ENCODE assay signal across 8 cellular contexts in genomic region chr1:100455478-100456072, GRCh38.
DNase-seq lines count a peak whose midpoint lies in the region; ATAC-seq and TF ChIP-seq lines count a peak whose summit lies in the region.

No MANE protein-coding gene starts in this region.

- TF ChIP-seq CTCF in GM06990 (IDR thresholded peaks at IDR 0.05; ENCODE audit: insufficient read depth, low read length, poor library complexity, severe bottlenecking) = peak; percentile 41
- TF ChIP-seq CTCF in foreskin fibroblast (IDR thresholded peaks at IDR 0.05; ENCODE audit: low read depth, low read length) = peak; percentile 27

- ATAC-seq in HG03521 (IDR thresholded peaks at IDR 0.05; ENCODE audit: unreplicated experiment) (no peak), HG02973 (IDR thresholded peaks at IDR 0.05; ENCODE audit: unreplicated experiment) (no peak)

- in situ Hi-C loops in SK-MEL-5 (cut with HindIII; ENCODE audit: low pct_unique_long_range_greater_than_20kb, low sequenced_read_pairs) = loop anchor here (25.0 kb wide), 1 partner anchor 407 kb away; no protein-coding TSS in a partner anchor

- peak; percentile 1 for DNase-seq in A172 (ENCODE audit: low spot score)
- no peak for DNase-seq in GM06990 (ENCODE audit: extremely low read depth, insufficient read length)
- DNase-seq in SK-MEL-5 (ENCODE audit: low read depth, low spot score) = peak; percentile 16
- peak in 1 of 2 donors; percentile 21 for DNase-seq in foreskin fibroblast
- DNase-seq in GM19238 (ENCODE audit: insufficient read length, low spot score) = no peak
- no peak for DNase-seq in T1000 (lab: John Stamatoyannopoulos, UW)

- H3K36me3 ChIP-seq in GM06990 (ENCODE audit: control insufficient read depth, insufficient read depth, low read length) = no peaks in the 10 kb centered on the region

- H3K4me3 ChIP-seq in GM06990 (replicated peaks; ENCODE audit: low read depth, low read length) (no peak overlapping the region), foreskin fibroblast (ENCODE audit: low read depth in 1 of 2, low read length in 2 of 2) (no peak overlapping the region)

- H3K27me3 ChIP-seq in GM06990 (replicated peaks; ENCODE audit: control insufficient read depth, insufficient read depth, low read length) = no peaks in the 10 kb centered on the region

Comparison
In these comparisons a context has a peak if more than half of its experiments do, and no peak if none do; other contexts are left out.
1. DNase-seq: peak in A172 (single experiment) and SK-MEL-5 (single experiment); none in GM06990 (single experiment), GM19238 (single experiment) and T1000 (single experiment).